ENCODE assay signal across 11 cellular contexts in genomic region chr2:177244244-177244771, GRCh38. TPM values are rescaled to one million over a fixed set of nuclear protein-coding genes. Genes with fewer than 3 reads are reported as not detected.
DNase-seq lines count a peak whose midpoint lies in the region; ATAC-seq and TF ChIP-seq lines count a peak whose summit lies in the region.
"Had no signal": no experiment of that assay in that cellular context is flagged by ENCODE, and none has a peak within 500 bp of the region (broad histone marks: within the 10 kb centered on the region; RNA-seq: fewer than 3 reads in every experiment).

No MANE protein-coding gene starts in this region.

- peak; percentile 63 for ATAC-seq in activated naive CD8-positive, alpha-beta T cell treated with anti-CD3 and anti-CD28 coated beads, Interleukin-2, amount 50 U/mL, for 24 hours

- H3K27me3 ChIP-seq in muscle layer of colon (ENCODE audit: control insufficient read depth in 1 of 2, insufficient read depth in 2 of 2, low read length in 2 of 2) (no peaks in the 10 kb centered on the region), tibial artery (no peaks in the 10 kb centered on the region)
- H3K27me3 ChIP-seq: BLaER1 had no signal

- peaks cover 91% of the 10 kb centered on the region for H3K4me1 Mint-ChIP-seq in activated naive CD4-positive, alpha-beta T cell treated with anti-CD3 and anti-CD28 coated beads for 36 hours (ENCODE audit: low read depth)
- H3K4me1 Mint-ChIP-seq in activated naive CD8-positive, alpha-beta T cell treated with anti-CD3 and anti-CD28 coated beads, Interleukin-2, amount 50 U/mL, for 24 hours = peaks cover 81% of the 10 kb centered on the region

- peaks cover 13% of the 10 kb centered on the region for H3K36me3 Mint-ChIP-seq in activated naive CD4-positive, alpha-beta T cell treated with anti-CD3 and anti-CD28 coated beads for 36 hours (ENCODE audit: low read depth)
- peaks cover 33% of the 10 kb centered on the region for H3K36me3 Mint-ChIP-seq in activated naive CD8-positive, alpha-beta T cell treated with anti-CD3 and anti-CD28 coated beads, Interleukin-2, amount 50 U/mL, for 24 hours (ENCODE audit: low read depth)

- no peaks in the 10 kb centered on the region for H3K9me3 ChIP-seq in muscle layer of colon (ENCODE audit: low read length)
- H3K9me3 ChIP-seq in tibial artery = no peaks in the 10 kb centered on the region
- H3K9me3 ChIP-seq: BLaER1 had no signal

- no peak overlapping the region for H3K4me3 ChIP-seq in muscle layer of colon (ENCODE audit: low read depth in 1 of 2, low read length in 2 of 2)
- H3K4me3 ChIP-seq in tibial artery = no peak overlapping the region
- H3K4me3 ChIP-seq: BLaER1 had no signal

- intact Hi-C loops in activated naive CD4-positive, alpha-beta T cell treated with anti-CD3 and anti-CD28 coated beads for 36 hours (cut with micrococcal nuclease) = no loop called here
- intact Hi-C loops in tibial artery (cut with DNase I; ENCODE audit: low total_unique reads) = no loop called here

- no peaks in the 10 kb centered on the region for H3K27me3 Mint-ChIP-seq in activated naive CD4-positive, alpha-beta T cell treated with anti-CD3 and anti-CD28 coated beads for 36 hours (ENCODE audit: low read depth)
- H3K27me3 Mint-ChIP-seq in activated naive CD8-positive, alpha-beta T cell treated with anti-CD3 and anti-CD28 coated beads, Interleukin-2, amount 50 U/mL, for 24 hours = no peaks in the 10 kb centered on the region

- H3K9ac ChIP-seq in muscle layer of colon (ENCODE audit: low read length) = no peak overlapping the region
- H3K9ac ChIP-seq: BLaER1 had no signal

- H3K4me3 Mint-ChIP-seq in activated naive CD4-positive, alpha-beta T cell treated with anti-CD3 and anti-CD28 coated beads for 36 hours = no peak overlapping the region
- H3K4me3 Mint-ChIP-seq in activated naive CD8-positive, alpha-beta T cell treated with anti-CD3 and anti-CD28 coated beads, Interleukin-2, amount 50 U/mL, for 24 hours = no peak overlapping the region

- peak overlapping the region; percentile 71 for H3K27ac Mint-ChIP-seq in activated naive CD4-positive, alpha-beta T cell treated with anti-CD3 and anti-CD28 coated beads for 36 hours
- peak overlapping the region; percentile 85 for H3K27ac Mint-ChIP-seq in activated naive CD8-positive, alpha-beta T cell treated with anti-CD3 and anti-CD28 coated beads, Interleukin-2, amount 50 U/mL, for 24 hours

- H3K27ac ChIP-seq in muscle layer of colon (ENCODE audit: low read depth, low read length) (peak overlapping the region; percentile 31), tibial artery (peak overlapping the region; percentile 50 to 78)
- H3K27ac ChIP-seq: BLaER1 had no signal

- no peaks in the 10 kb centered on the region for H3K9me3 Mint-ChIP-seq in activated naive CD4-positive, alpha-beta T cell treated with anti-CD3 and anti-CD28 coated beads for 36 hours
- no peaks in the 10 kb centered on the region for H3K9me3 Mint-ChIP-seq in activated naive CD8-positive, alpha-beta T cell treated with anti-CD3 and anti-CD28 coated beads, Interleukin-2, amount 50 U/mL, for 24 hours

- CTCF ChIA-PET in activated naive CD4-positive, alpha-beta T cell treated with anti-CD3 and anti-CD28 coated beads for 36 hours (lab: Charles Lee) = interaction anchor here (1.2 kb wide), 1 partner anchor 13 kb away, joined by 3 read pairs; no protein-coding TSS in a partner anchor

- H3K36me3 ChIP-seq in muscle layer of colon (ENCODE audit: insufficient read depth, low read length) (no peaks in the 10 kb centered on the region), tibial artery (no peaks in the 10 kb centered on the region)

- no peak for TF ChIP-seq CTCF in tibial artery (IDR thresholded peaks at IDR 0.05)

- H3K4me1 ChIP-seq in muscle layer of colon (ENCODE audit: insufficient read depth, low read length) (peaks cover 73% of the 10 kb centered on the region), tibial artery (peaks cover 7 to 98% (median 77%) of the 10 kb centered on the region in 4 donors)

- no peak for DNase-seq in activated naive CD4-positive, alpha-beta T cell treated with anti-CD3 and anti-CD28 coated beads for 36 hours
- DNase-seq in activated naive CD4-positive, alpha-beta T cell treated with anti-CD3 and anti-CD28 coated beads, Interleukin-2, amount 50 U/mL, for 16 hours = no peak
- no peak for DNase-seq in activated naive CD8-positive, alpha-beta T cell treated with anti-CD3 and anti-CD28 coated beads, Interleukin-2, amount 50 U/mL, for 24 hours
- DNase-seq in tibial artery (no peak), NCI-H2029 treated with DMSO at 0.1 percent for 48 hours (lab: John Stamatoyannopoulos, UW) (no peak), hypothalamus (lab: John Stamatoyannopoulos, UW) (no peak)
- no peak for DNase-seq in stimulated activated naive CD4-positive, alpha-beta T cell treated with Interleukin-2 at 50 U/mL for 16 hours (lab: John Stamatoyannopoulos, UW)
- DNase-seq: activated CD4-positive, alpha-beta T cell treated with anti-CD3 and anti-CD28 coated beads, Interleukin-2, amount 50 U/mL, for 4 hours; SHP77 had no signal

RNA-seq across cellular contexts. Expression of gene NFE2L2, which starts 20.2 kb away (rescaled TPM):
- total RNA-seq in activated naive CD4-positive, alpha-beta T cell treated with anti-CD3 and anti-CD28 coated beads for 36 hours = 10 to 100 TPM; 63.8 to 66.9 TPM

RNA-seq across cellular contexts. Expression of gene HNRNPA3, which starts 31.7 kb away (rescaled TPM):
- total RNA-seq in activated naive CD4-positive, alpha-beta T cell treated with anti-CD3 and anti-CD28 coated beads for 36 hours = 100 to 1,000 TPM; 312 to 340 TPM
